ENCODE assay signal across 15 cellular contexts in genomic region chr2:208234786-208235185, GRCh38. TPM values are rescaled to one million over a fixed set of nuclear protein-coding genes. Genes with fewer than 3 reads are reported as not detected.
DNase-seq lines count a peak whose midpoint lies in the region; ATAC-seq and TF ChIP-seq lines count a peak whose summit lies in the region.
"Had no signal": no experiment of that assay in that cellular context is flagged by ENCODE, and none has a peak within 500 bp of the region (broad histone marks: within the 10 kb centered on the region; RNA-seq: fewer than 3 reads in every experiment).

No MANE protein-coding gene starts in this region.

- TF ChIP-seq CTCF in DND-41 (IDR thresholded peaks at IDR 0.05; ENCODE audit: borderline replicate concordance, extremely low read depth, low read length, poor library complexity, severe bottlenecking) (no peak), WTC11 (IDR thresholded peaks at IDR 0.05) (no peak), body of pancreas (IDR thresholded peaks at IDR 0.05) (no peak)

- peaks cover 35% of the 10 kb centered on the region for H3K9me3 Mint-ChIP-seq in WTC11

- H3K4me3 Mint-ChIP-seq in WTC11: no peak overlapping the region
- H3K4me3 Mint-ChIP-seq: B cell; CD8-positive, alpha-beta T cell had no signal

- H3K4me1 ChIP-seq in DND-41 (ENCODE audit: insufficient read depth, low read length) (no peaks in the 10 kb centered on the region), body of pancreas (no peaks in the 10 kb centered on the region)
- H3K4me1 ChIP-seq: BLaER1 treated with 17β-estradiol and CSF1 and Interleukin-3, amounts not matched to agents 10 nM and 100 nM had no signal

- H2AFZ ChIP-seq in DND-41 (ENCODE audit: low read depth, low read length): no peak overlapping the region

- ATAC-seq in DND-41 (ENCODE audit: insufficient read depth, low read depth) (0 out of 3 replicates have a peak, but pooled peaks have one; percentile 17), WTC11 (peak; percentile 35; the same call in 1 of the 2 replicates), left lobe of liver (peak; percentile 77), body of pancreas (no peak)
- ATAC-seq: CD8-positive, alpha-beta T cell had no signal

- peaks cover 24% of the 10 kb centered on the region for H3K36me3 ChIP-seq in DND-41 (ENCODE audit: insufficient read depth, low read length)
- H3K36me3 ChIP-seq in body of pancreas (replicated peaks in 1 of 2; ENCODE audit: insufficient read depth in 1 of 2, low read depth in 2 of 2): peaks cover 0 to 13% of the 10 kb centered on the region in 2 donors

- H3K79me2 ChIP-seq in DND-41 (ENCODE audit: insufficient read depth, low read length): no peaks in the 10 kb centered on the region

- H3K27me3 ChIP-seq in DND-41 (ENCODE audit: insufficient read depth, low read length, poor library complexity) (no peaks in the 10 kb centered on the region), body of pancreas (no peaks in the 10 kb centered on the region)
- H3K27me3 ChIP-seq: BLaER1 treated with 17β-estradiol and CSF1 and Interleukin-3, amounts not matched to agents 10 nM and 100 nM had no signal

- no peak overlapping the region for H3K4me3 ChIP-seq in DND-41 (ENCODE audit: low read depth in 1 of 2, low read length in 2 of 2)
- no peak overlapping the region for H3K4me3 ChIP-seq in body of pancreas
- H3K4me3 ChIP-seq: BLaER1 treated with 17β-estradiol and CSF1 and Interleukin-3, amounts not matched to agents 10 nM and 100 nM had no signal

- CTCF ChIA-PET in WTC11 (lab: Charles Lee): interaction anchor here (1.2 to 1.3 kb wide), 2 partner anchors 20 to 60 kb away, joined by 4 to 6 read pairs; partner anchors contain the start of gene IDH1

- POLR2A ChIA-PET in WTC11 (lab: Charles Lee): interaction anchor here (0.6 to 0.7 kb wide), 2 partner anchors 59 to 424 kb away, joined by 3 to 4 read pairs; no protein-coding TSS in a partner anchor

- H3K9ac ChIP-seq in DND-41 (ENCODE audit: low read depth, low read length): no peak overlapping the region
- H3K9ac ChIP-seq: BLaER1 treated with 17β-estradiol and CSF1 and Interleukin-3, amounts not matched to agents 10 nM and 100 nM had no signal

- H3K27ac Mint-ChIP-seq in WTC11: peak overlapping the region; percentile 66
- H3K27ac Mint-ChIP-seq: B cell; CD8-positive, alpha-beta T cell had no signal

- H3K4me1 Mint-ChIP-seq in WTC11: no peaks in the 10 kb centered on the region
- H3K4me1 Mint-ChIP-seq: B cell had no signal

- no peaks in the 10 kb centered on the region for H3K9me3 ChIP-seq in DND-41 (ENCODE audit: insufficient read depth, low read length, severe bottlenecking)
- H3K9me3 ChIP-seq in body of pancreas: no peaks in the 10 kb centered on the region

- H3K4me2 ChIP-seq in DND-41 (ENCODE audit: insufficient read depth, low read length): no peak overlapping the region
- H3K4me2 ChIP-seq: BLaER1 treated with 17β-estradiol and CSF1 and Interleukin-3, amounts not matched to agents 10 nM and 100 nM had no signal

- H3K36me3 Mint-ChIP-seq in WTC11: peaks cover 56% of the 10 kb centered on the region

- no peak overlapping the region for H3K27ac ChIP-seq in DND-41 (ENCODE audit: low read length)
- no peak overlapping the region for H3K27ac ChIP-seq in body of pancreas
- H3K27ac ChIP-seq: BLaER1 treated with 17β-estradiol and CSF1 and Interleukin-3, amounts not matched to agents 10 nM and 100 nM had no signal

- WGBS in body of pancreas, 2 donors: 88 to 100% methylated on average over 1 of the region's 1 CpG

- no peaks in the 10 kb centered on the region for H4K20me1 ChIP-seq in DND-41 (ENCODE audit: insufficient read depth, low read length)
- H4K20me1 ChIP-seq: BLaER1 treated with 17β-estradiol and CSF1 and Interleukin-3, amounts not matched to agents 10 nM and 100 nM had no signal

- intact Hi-C loops in body of pancreas (cut with DNase I): no loop called here

- H3K27me3 Mint-ChIP-seq in WTC11 (ENCODE audit: low read depth): no peaks in the 10 kb centered on the region
- H3K27me3 Mint-ChIP-seq: B cell had no signal

- DNase-seq in DND-41: no peak
- no peak for DNase-seq in WTC11 (ENCODE audit: low spot score)
- DNase-seq in left lobe of liver (ENCODE audit: low spot score): no peak
- no peak for DNase-seq in GM19238 (ENCODE audit: insufficient read length, low spot score)
- no peak for DNase-seq in body of pancreas
- DNase-seq in medulla oblongata (ENCODE audit: extremely low spot score): no peak
- DNase-seq: CD8-positive, alpha-beta T cell; DMS 273 treated with DMSO at 0.1 percent for 48 hours; DMS53; GOT3; H7 had no signal

- no peak for TF ChIP-seq POLR2A in body of pancreas (IDR thresholded peaks at IDR 0.05)

TF ChIP-seq in WTC11, 78 proteins besides CTCF, POLR2A, EP300 and RAD21:
- TF ChIP-seq RORB (CRISPR knock-in tag; IDR thresholded peaks at IDR 0.05): no peak
- TF ChIP-seq ZNF396 (CRISPR knock-in tag; IDR thresholded peaks at IDR 0.05; ENCODE audit: borderline replicate concordance): no peak
- no peak for TF ChIP-seq ZNF219 (CRISPR knock-in tag; IDR thresholded peaks at IDR 0.05; ENCODE audit: borderline replicate concordance)
- no peak for TF ChIP-seq FOXP1 (CRISPR knock-in tag; IDR thresholded peaks at IDR 0.05; ENCODE audit: borderline replicate concordance)
- no peak for TF ChIP-seq PRRX2 (CRISPR knock-in tag; IDR thresholded peaks at IDR 0.05)
- no peak for TF ChIP-seq ZBTB43 (CRISPR knock-in tag; IDR thresholded peaks at IDR 0.05)
- TF ChIP-seq MXD4 (CRISPR knock-in tag; IDR thresholded peaks at IDR 0.05; ENCODE audit: borderline replicate concordance): no peak
- TF ChIP-seq MLX (CRISPR knock-in tag; IDR thresholded peaks at IDR 0.05): no peak
- no peak for TF ChIP-seq ZNF263 (CRISPR knock-in tag; IDR thresholded peaks at IDR 0.05; ENCODE audit: low read depth)
- no peak for TF ChIP-seq GTF2I (CRISPR knock-in tag; conservative IDR thresholded peaks at IDR 0.05)
- no peak for TF ChIP-seq TEAD4 (CRISPR knock-in tag; IDR thresholded peaks at IDR 0.05)
- no peak for TF ChIP-seq NR3C1 (CRISPR knock-in tag; conservative IDR thresholded peaks at IDR 0.05; ENCODE audit: low read depth)
- no peak for TF ChIP-seq STAT6 (CRISPR knock-in tag; conservative IDR thresholded peaks at IDR 0.05; ENCODE audit: low read depth)
- no peak for TF ChIP-seq PREB (CRISPR knock-in tag; IDR thresholded peaks at IDR 0.05; ENCODE audit: borderline replicate concordance)
- no peak for TF ChIP-seq KAT7 (CRISPR knock-in tag; IDR thresholded peaks at IDR 0.05; ENCODE audit: borderline replicate concordance)
- TF ChIP-seq GRHL2 (CRISPR knock-in tag; IDR thresholded peaks at IDR 0.05; ENCODE audit: insufficient replicate concordance, severe bottlenecking): no peak
- TF ChIP-seq ELF4 (CRISPR knock-in tag; IDR thresholded peaks at IDR 0.05; ENCODE audit: low read depth): no peak
- no peak for TF ChIP-seq SMAD3 (CRISPR knock-in tag; IDR thresholded peaks at IDR 0.05; ENCODE audit: borderline replicate concordance)
- no peak for TF ChIP-seq ETV6 (CRISPR knock-in tag; IDR thresholded peaks at IDR 0.05)
TF ChIP-seq in WTC11: peak in this region for 0.

RNA-seq across cellular contexts. Expression of gene IDH1, which starts 20.1 kb away (rescaled TPM):
- 280 to 352 TPM (median 291 TPM) in 3 replicates for total RNA-seq in WTC11 (2021)
- 293 TPM for total RNA-seq in left lobe of liver
- total RNA-seq in body of pancreas: 10 to 100 TPM; 28.7 to 50.6 TPM

RNA-seq across cellular contexts. Expression of gene PIKFYVE, which starts 31.3 kb away (rescaled TPM):
- total RNA-seq in WTC11 (2021): 28.9 to 36.1 TPM (median 33.6 TPM) in 3 replicates
- 12.8 TPM for total RNA-seq in left lobe of liver
- total RNA-seq in body of pancreas: 10 to 100 TPM; 23.9 to 27.7 TPM

RNA-seq across cellular contexts. Expression of gene C2orf80, which starts 45.0 kb away (rescaled TPM):
- total RNA-seq in WTC11 (2021) (0.39 to 0.96 TPM (median 0.87 TPM) in 3 replicates), left lobe of liver (not detected), body of pancreas (not detected)
- total RNA-seq: A172; B cell; CD8-positive, alpha-beta T cell; HT-29 had no signal
